In genomic region chr1:201454568-201454967, GRCh38 we compare ENCODE assay signal across 2 cellular contexts.
TF ChIP-seq lines count a peak whose summit lies in the region.

No MANE protein-coding gene starts in this region.

TF ChIP-seq in IMR-90, 13 proteins besides CTCF, POLR2A, EP300 and RAD21:
- TF ChIP-seq USF2 (IDR thresholded peaks at IDR 0.05; ENCODE audit: low read depth, low read length): no peak
- TF ChIP-seq RCOR1 (IDR thresholded peaks at IDR 0.05; ENCODE audit: insufficient replicate concordance, low read length): no peak
- no peak for TF ChIP-seq CEBPB (IDR thresholded peaks at IDR 0.05; ENCODE audit: low read depth, low read length)
- no peak for TF ChIP-seq CHD1 (IDR thresholded peaks at IDR 0.05; ENCODE audit: low read depth, low read length)
- no peak for TF ChIP-seq SMC3 (IDR thresholded peaks at IDR 0.05; ENCODE audit: low read depth, low read length)
- no peak for TF ChIP-seq MAZ (IDR thresholded peaks at IDR 0.05; ENCODE audit: borderline replicate concordance, low read depth, low read length)
- TF ChIP-seq ELK1 (IDR thresholded peaks at IDR 0.05; ENCODE audit: borderline replicate concordance, low read depth, low read length): no peak
TF ChIP-seq in IMR-90: peak in this region for 0.

TF ChIP-seq in GM12878, 131 proteins besides CTCF, POLR2A, EP300 and RAD21:
- no peak for TF ChIP-seq CREB1 (IDR thresholded peaks at IDR 0.05; ENCODE audit: low read depth)
- no peak for TF ChIP-seq TARDBP (IDR thresholded peaks at IDR 0.05; ENCODE audit: borderline replicate concordance)
- TF ChIP-seq BCL3 (IDR thresholded peaks at IDR 0.05; ENCODE audit: borderline replicate concordance, insufficient read depth, low read depth, low read length, poor library complexity, severe bottlenecking): no peak
- TF ChIP-seq JUND (IDR thresholded peaks at IDR 0.05; ENCODE audit: low read depth, low read length): no peak
- no peak for TF ChIP-seq SREBF2 (IDR thresholded peaks at IDR 0.05; ENCODE audit: low read length)
- no peak for TF ChIP-seq YBX1 (IDR thresholded peaks at IDR 0.05)
- TF ChIP-seq NBN (IDR thresholded peaks at IDR 0.05): no peak
- TF ChIP-seq CBX5 (IDR thresholded peaks at IDR 0.05; ENCODE audit: low read depth): no peak
- TF ChIP-seq DPF2 (IDR thresholded peaks at IDR 0.05): no peak
- TF ChIP-seq TCF3 (IDR thresholded peaks at IDR 0.05; ENCODE audit: borderline replicate concordance, insufficient read depth, low read depth, low read length): no peak
- TF ChIP-seq ZNF592 (IDR thresholded peaks at IDR 0.05): no peak
- no peak for TF ChIP-seq HDAC2 (IDR thresholded peaks at IDR 0.05)
- no peak for TF ChIP-seq ELK1 (IDR thresholded peaks at IDR 0.05; ENCODE audit: low read depth, low read length)
- no peak for TF ChIP-seq NR2F1 (conservative IDR thresholded peaks at IDR 0.05)
- no peak for TF ChIP-seq STAT3 (IDR thresholded peaks at IDR 0.05; ENCODE audit: low read depth, low read length)
- TF ChIP-seq SRF (IDR thresholded peaks at IDR 0.05; ENCODE audit: low read depth in 2 of 2, low read length in 2 of 2): no peak
- TF ChIP-seq PKNOX1 (IDR thresholded peaks at IDR 0.05): no peak
